Comparison of ENCODE assay signal across 8 cellular contexts in the genomic region with DNA sequence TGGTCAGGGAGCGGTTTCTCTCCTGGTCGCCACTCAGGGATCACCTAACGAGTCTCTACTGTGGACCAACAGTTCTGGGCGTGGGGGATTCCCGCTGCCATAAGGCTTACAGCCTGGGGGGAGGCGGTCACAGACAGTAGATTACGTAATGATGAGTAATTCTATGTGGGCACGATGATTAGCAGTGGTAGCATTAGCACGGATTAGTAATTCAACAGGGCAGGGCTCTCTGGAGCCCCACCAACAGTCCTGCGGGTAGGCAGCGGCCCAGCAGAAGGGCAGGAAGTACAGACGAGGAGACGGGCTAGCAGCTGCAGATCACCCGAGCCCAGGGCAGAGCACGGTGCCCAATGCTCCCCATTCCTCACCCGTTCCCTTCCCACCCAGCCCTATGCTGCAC. TPM values are rescaled to one million over a fixed set of nuclear protein-coding genes. Genes with fewer than 3 reads are reported as not detected.
DNase-seq lines count a peak whose midpoint lies in the region; ATAC-seq, FAIRE-seq and TF ChIP-seq lines count a peak whose summit lies in the region.

No MANE protein-coding gene starts in this region.

- peak overlapping the region; percentile 28 for H3K9ac ChIP-seq in adipocyte (ENCODE audit: low read length)
- peak overlapping the region; percentile 62 for H3K9ac ChIP-seq in keratinocyte (ENCODE audit: control insufficient read depth, extremely low read depth, insufficient read depth, low read length)
- H3K9ac ChIP-seq in Karpas-422 (ENCODE audit: low read length): no peak overlapping the region

- H3K4me3 Mint-ChIP-seq in activated CD4-positive, alpha-beta memory T cell treated with anti-CD3 and anti-CD28 coated beads, Interleukin-2, amount 10 ng/mL, durations not matched to agents 7 days and 5 days: no peak overlapping the region

- H3K27ac ChIP-seq in keratinocyte (ENCODE audit: control insufficient read depth, insufficient read depth, low read length) (peak overlapping the region; percentile 50), Karpas-422 (ENCODE audit: low read length) (no peak overlapping the region)

- CTCF ChIA-PET in activated CD4-positive, alpha-beta memory T cell treated with anti-CD3 and anti-CD28 coated beads, Interleukin-2, amount 10 ng/mL, durations not matched to agents 7 days and 5 days (lab: Charles Lee): no interaction called here

- intact Hi-C loops in Right ventricle myocardium inferior (cut with DNase I): no loop called here
- intact Hi-C loops in cardiac septum (cut with DNase I): loop anchor here (5.0 kb wide), 1 partner anchor 42 kb away; no protein-coding TSS in a partner anchor

- TF ChIP-seq CTCF in keratinocyte (optimal IDR thresholded peaks at IDR 0.05 in 1 of 3, IDR thresholded peaks at IDR 0.05 in 1 of 3, conservative IDR thresholded peaks at IDR 0.05 in 1 of 3; ENCODE audit: extremely low read depth in 1 of 3, insufficient read depth in 2 of 3, low read length in 3 of 3): no peak

- H3K4me2 ChIP-seq in keratinocyte (ENCODE audit: control insufficient read depth, extremely low read depth, insufficient read depth, low read depth, low read length) (peak overlapping the region; percentile 66), Karpas-422 (ENCODE audit: low read depth, low read length, poor library complexity, severe bottlenecking) (no peak overlapping the region)

- FAIRE-seq in keratinocyte (lab: Jason Lieb, UNC) (peak; percentile 97), urothelium cell line (lab: Jason Lieb, UNC) (peak; percentile 96)

- H3K9me2 ChIP-seq in Karpas-422 (replicated peaks; ENCODE audit: insufficient read depth, low read length): no peaks in the 10 kb centered on the region

- H3K27ac Mint-ChIP-seq in activated CD4-positive, alpha-beta memory T cell treated with anti-CD3 and anti-CD28 coated beads, Interleukin-2, amount 10 ng/mL, durations not matched to agents 7 days and 5 days: no peak overlapping the region

- DNase-seq in Right ventricle myocardium inferior (ENCODE audit: missing footprints) (no peak), cardiac septum (ENCODE audit: low spot score) (no peak), adipocyte (ENCODE audit: low read depth) (peak; percentile 87), keratinocyte (ENCODE audit: low read depth, low spot score) (peak; percentile 93), urothelium cell line (ENCODE audit: low spot score) (peak; percentile 88), Karpas-422 (no peak), NCI-H2171 treated with DMSO at 0.1 percent for 48 hours (lab: John Stamatoyannopoulos, UW) (no peak)
- DNase-seq in activated CD4-positive, alpha-beta memory T cell treated with anti-CD3 and anti-CD28 coated beads, Interleukin-2, amount 10 ng/mL, durations not matched to agents 7 days and 5 days: no peak

- H3K4me1 ChIP-seq in adipocyte (ENCODE audit: control insufficient read depth, insufficient read depth, low read length) (peaks cover 33% of the 10 kb centered on the region), keratinocyte (ENCODE audit: control insufficient read depth, extremely low read depth, insufficient read depth, low read length) (peaks cover 40% of the 10 kb centered on the region), Karpas-422 (ENCODE audit: low read length) (no peaks in the 10 kb centered on the region)

- dilution Hi-C loops in keratinocyte (cut with MboI; ENCODE audit: extremely low pct_ligation_motif_present, low sequenced_read_pairs): no loop called here

- H3K79me2 ChIP-seq in keratinocyte (ENCODE audit: control insufficient read depth, insufficient read depth, low read length) (no peaks in the 10 kb centered on the region), Karpas-422 (ENCODE audit: low read length) (no peaks in the 10 kb centered on the region)

- no peak overlapping the region for H3K4me3 ChIP-seq in adipocyte (ENCODE audit: low read length)
- H3K4me3 ChIP-seq in keratinocyte (ENCODE audit: control insufficient read depth in 2 of 3, extremely low read depth in 1 of 3, insufficient read depth in 2 of 3, low read depth in 1 of 3, low read length in 3 of 3): peak overlapping the region in 1 of 3 experiments; percentile 24
- no peak overlapping the region for H3K4me3 ChIP-seq in Karpas-422 (ENCODE audit: low read length)

- H3K36me3 ChIP-seq in adipocyte (ENCODE audit: control insufficient read depth, insufficient read depth, low read length, severe bottlenecking) (no peaks in the 10 kb centered on the region), keratinocyte (ENCODE audit: control insufficient read depth in 2 of 2, extremely low read depth in 1 of 2, insufficient read depth in 2 of 2, low read length in 2 of 2) (no peaks in the 10 kb centered on the region), Karpas-422 (ENCODE audit: insufficient read depth, low read length) (no peaks in the 10 kb centered on the region)

- H3K27me3 ChIP-seq in adipocyte (replicated peaks; ENCODE audit: control insufficient read depth, insufficient read depth, low read length) (peaks cover 3% of the 10 kb centered on the region), keratinocyte (ENCODE audit: control insufficient read depth, extremely low read depth, insufficient read depth, low read length) (peaks cover 5% of the 10 kb centered on the region), Karpas-422 (ENCODE audit: low read length) (no peaks in the 10 kb centered on the region)

- peaks cover under 1% of the 10 kb centered on the region for H3K4me1 Mint-ChIP-seq in activated CD4-positive, alpha-beta memory T cell treated with anti-CD3 and anti-CD28 coated beads, Interleukin-2, amount 10 ng/mL, durations not matched to agents 7 days and 5 days

- POLR2A ChIA-PET in activated CD4-positive, alpha-beta memory T cell treated with anti-CD3 and anti-CD28 coated beads, Interleukin-2, amount 10 ng/mL, durations not matched to agents 7 days and 5 days (lab: Charles Lee): no interaction called here

- H3K9me3 ChIP-seq in adipocyte (ENCODE audit: control insufficient read depth, low read length) (no peaks in the 10 kb centered on the region), keratinocyte (ENCODE audit: control insufficient read depth, low read depth, low read length) (no peaks in the 10 kb centered on the region), Karpas-422 (ENCODE audit: low read length) (no peaks in the 10 kb centered on the region)

- no peaks in the 10 kb centered on the region for H3K36me3 Mint-ChIP-seq in activated CD4-positive, alpha-beta memory T cell treated with anti-CD3 and anti-CD28 coated beads, Interleukin-2, amount 10 ng/mL, durations not matched to agents 7 days and 5 days (ENCODE audit: low read depth)

- H4K20me1 ChIP-seq in keratinocyte (ENCODE audit: control insufficient read depth, extremely low read depth, insufficient read depth, low read length) (no peaks in the 10 kb centered on the region), Karpas-422 (ENCODE audit: insufficient read depth, low read depth, low read length) (no peaks in the 10 kb centered on the region)

- no peaks in the 10 kb centered on the region for H3K27me3 Mint-ChIP-seq in activated CD4-positive, alpha-beta memory T cell treated with anti-CD3 and anti-CD28 coated beads, Interleukin-2, amount 10 ng/mL, durations not matched to agents 7 days and 5 days

- H2AFZ ChIP-seq in keratinocyte (ENCODE audit: control insufficient read depth, low read length) (peak overlapping the region; percentile 56), Karpas-422 (ENCODE audit: low read length) (no peak overlapping the region)

- H3K9me3 Mint-ChIP-seq in activated CD4-positive, alpha-beta memory T cell treated with anti-CD3 and anti-CD28 coated beads, Interleukin-2, amount 10 ng/mL, durations not matched to agents 7 days and 5 days: no peaks in the 10 kb centered on the region

- H3K9me1 ChIP-seq in keratinocyte (ENCODE audit: control insufficient read depth, extremely low read depth, insufficient read depth, low read length): no peaks in the 10 kb centered on the region

- ATAC-seq in Right ventricle myocardium inferior: peak; percentile 11

RNA-seq across cellular contexts. Expression of gene SHISAL1, which starts 3.6 kb away (rescaled TPM):
- total RNA-seq in Right ventricle myocardium inferior (1.5 TPM), cardiac septum (0.70 TPM)
- polyA plus RNA-seq in keratinocyte: 0.18 to 1.5 TPM (median 0.24 TPM) in 3 replicates
- 0.11 TPM for polyA plus RNA-seq in keratinocyte (2011; ENCODE audit: low read depth)
- polyA plus RNA-seq in keratinocyte (2011; cell fraction: cytosol; rRNA removed): 0.36 and 0.40 TPM in 2 replicates
- 1.6 and 2.2 TPM in 2 replicates for polyA plus RNA-seq in keratinocyte (2011; cell fraction: nucleus; rRNA removed)
- 0.15 and 0.34 TPM in 2 replicates for polyA plus RNA-seq in keratinocyte (2012; ENCODE audit: low replicate concordance)
- 0.29 to 2.3 TPM (median 0.30 TPM) in 3 replicates for polyA minus RNA-seq in keratinocyte
- polyA minus RNA-seq in keratinocyte (2011; cell fraction: cytosol; rRNA and poly(A)+ RNA removed): 0.58 TPM
- polyA minus RNA-seq in keratinocyte (2011; cell fraction: nucleus; rRNA and poly(A)+ RNA removed): 1.3 and 2.6 TPM in 2 replicates
- total RNA-seq in activated CD4-positive, alpha-beta memory T cell treated with anti-CD3 and anti-CD28 coated beads, Interleukin-2, amount 10 ng/mL, durations not matched to agents 7 days and 5 days: not detected
- total RNA-seq in Karpas-422 (2014; rRNA removed; shearing (Covaris generic); ENCODE audit: low replicate concordance): not detected in 2 replicates

Comparison
In these comparisons a context has a peak if more than half of its experiments do, and no peak if none do; other contexts are left out.
1. DNase-seq: peak in adipocyte (single experiment), keratinocyte (single experiment) and urothelium cell line (single experiment); none in Right ventricle myocardium inferior (single experiment), cardiac septum (single experiment), activated CD4-positive, alpha-beta memory T cell treated with anti-CD3 and anti-CD28 coated beads, Interleukin-2, amount 10 ng/mL, durations not matched to agents 7 days and 5 days (single experiment), Karpas-422 (single experiment) and NCI-H2171 treated with DMSO at 0.1 percent for 48 hours (single experiment).